22 cellular contexts compared by ENCODE assay signal in the genomic region with DNA sequence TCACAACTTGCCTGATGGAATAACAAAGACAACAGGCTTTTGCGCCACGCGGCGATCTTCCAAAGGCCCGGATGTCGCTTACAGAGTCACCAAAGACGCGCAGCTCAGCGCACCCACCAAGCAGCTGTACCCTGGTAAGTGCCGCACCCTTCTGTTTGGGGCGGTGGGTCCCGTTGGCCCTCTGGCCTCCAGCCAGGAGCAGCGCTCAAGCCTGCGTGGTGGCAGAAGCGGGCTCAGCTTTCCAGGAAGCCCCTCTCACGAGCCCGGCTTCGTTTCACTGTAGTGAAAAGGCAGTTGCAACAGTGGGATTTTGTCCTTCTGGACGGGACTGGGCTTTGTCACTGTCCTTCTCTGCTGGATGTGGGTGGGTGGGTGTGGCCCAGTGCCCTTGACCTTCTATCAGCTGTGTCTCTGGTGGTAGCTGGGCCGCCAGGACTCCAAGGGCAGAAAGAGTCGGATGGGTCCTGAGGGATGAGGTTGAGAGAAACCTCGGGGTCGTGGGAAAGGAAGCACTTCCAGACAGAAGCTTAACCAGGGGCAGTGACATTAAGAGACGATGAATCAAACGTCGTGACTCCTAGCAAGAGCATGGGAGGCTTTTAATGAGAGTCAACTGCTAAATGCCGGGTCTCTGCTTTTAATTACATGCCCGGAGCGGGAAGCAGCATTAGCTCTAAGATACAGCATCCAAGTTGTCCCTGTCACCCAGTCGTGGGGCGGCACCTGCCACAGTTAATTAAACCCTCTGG. TPM values are rescaled to one million over a fixed set of nuclear protein-coding genes. Genes with fewer than 3 reads are reported as not detected.
DNase-seq lines count a peak whose midpoint lies in the region; ATAC-seq and TF ChIP-seq lines count a peak whose summit lies in the region.
"Had no signal": no experiment of that assay in that cellular context is flagged by ENCODE, and none has a peak within 500 bp of the region (broad histone marks: within the 10 kb centered on the region; RNA-seq: fewer than 3 reads in every experiment).

No MANE protein-coding gene starts in this region.

- intact Hi-C loops in lower lobe of right lung (cut with DNase I), result no loop called here
- intact Hi-C loops in upper lobe of right lung (cut with DNase I), result no loop called here

- peaks cover 2% of the 10 kb centered on the region for H3K9me3 Mint-ChIP-seq in glutamatergic neuron (ENCODE audit: unreplicated experiment)
- H3K9me3 Mint-ChIP-seq: activated B cell treated with CpG ODN at 0.5 μM for 24 hours; dendritic cell treated with granulocyte-macrophage colony-stimulating factor and Interleukin-4, amounts not matched to agents 40 ng/mL and 50 ng/mL, for 4 days; T-cell had no signal

- TF ChIP-seq CTCF in glutamatergic neuron (IDR thresholded peaks at IDR 0.05; ENCODE audit: partially characterized antibody, unreplicated experiment), result no peak
- TF ChIP-seq CTCF in lower lobe of right lung (IDR thresholded peaks at IDR 0.05), result no peak
- no peak for TF ChIP-seq CTCF in upper lobe of right lung (IDR thresholded peaks at IDR 0.05)
- no peak for TF ChIP-seq CTCF in coronary artery (IDR thresholded peaks at IDR 0.05)

- H3K9me3 ChIP-seq in lower lobe of right lung (no peaks in the 10 kb centered on the region), upper lobe of right lung (no peaks in the 10 kb centered on the region)
- H3K9me3 ChIP-seq: MG63, suprapubic skin had no signal

- H3K27ac ChIP-seq in lower lobe of right lung (no peak overlapping the region), upper lobe of right lung (no peak overlapping the region), coronary artery (no peak overlapping the region)
- H3K27ac ChIP-seq: 22Rv1, suprapubic skin had no signal

- H3K4me3 ChIP-seq in lower lobe of right lung, result no peak overlapping the region
- no peak overlapping the region for H3K4me3 ChIP-seq in upper lobe of right lung
- no peak overlapping the region for H3K4me3 ChIP-seq in coronary artery
- H3K4me3 ChIP-seq: MG63, suprapubic skin had no signal

- H3K4me1 Mint-ChIP-seq in glutamatergic neuron (ENCODE audit: low read depth, unreplicated experiment), result peaks cover 4% of the 10 kb centered on the region

- H3K27me3 ChIP-seq in lower lobe of right lung (ENCODE audit: low read depth) (no peaks in the 10 kb centered on the region), upper lobe of right lung (no peaks in the 10 kb centered on the region)
- H3K27me3 ChIP-seq: MG63, suprapubic skin had no signal

- peaks cover 8% of the 10 kb centered on the region for H3K27me3 Mint-ChIP-seq in glutamatergic neuron (ENCODE audit: unreplicated experiment)
- H3K27me3 Mint-ChIP-seq: CD4-positive, CD25-positive, alpha-beta regulatory T cell; T-cell had no signal

- no peak overlapping the region for H3K27ac Mint-ChIP-seq in glutamatergic neuron (ENCODE audit: unreplicated experiment)
- H3K27ac Mint-ChIP-seq: activated B cell treated with CpG ODN at 0.5 μM for 24 hours; CD4-positive, CD25-positive, alpha-beta regulatory T cell; dendritic cell treated with granulocyte-macrophage colony-stimulating factor and Interleukin-4, amounts not matched to agents 40 ng/mL and 50 ng/mL, for 4 days; naive thymus-derived CD4-positive, alpha-beta T cell; T-cell had no signal

- H3K36me3 ChIP-seq in lower lobe of right lung, result no peaks in the 10 kb centered on the region
- no peaks in the 10 kb centered on the region for H3K36me3 ChIP-seq in upper lobe of right lung
- H3K36me3 ChIP-seq: suprapubic skin had no signal

- ATAC-seq in lower lobe of right lung, result no peak
- ATAC-seq in upper lobe of right lung, result no peak
- ATAC-seq: naive thymus-derived CD4-positive, alpha-beta T cell; T-cell had no signal

- H3K4me1 ChIP-seq in lower lobe of right lung (no peaks in the 10 kb centered on the region), upper lobe of right lung (no peaks in the 10 kb centered on the region)

- H3K36me3 Mint-ChIP-seq in glutamatergic neuron (ENCODE audit: unreplicated experiment), result no peaks in the 10 kb centered on the region
- H3K36me3 Mint-ChIP-seq: CD4-positive, CD25-positive, alpha-beta regulatory T cell; naive thymus-derived CD4-positive, alpha-beta T cell; T-cell had no signal

- DNase-seq in NCI-H1417 (lab: John Stamatoyannopoulos, UW) (peak in 2 of 3 experiments; percentile 8 to 49), NCI-H1417 treated with DMSO at 0.1 percent for 48 hours (lab: John Stamatoyannopoulos, UW) (no peak), glutamatergic neuron (peak; percentile 12), lower lobe of right lung (peak; percentile 44), upper lobe of right lung (peak; percentile 57), coronary artery (ENCODE audit: low spot score) (no peak), NCI-H1436 (lab: John Stamatoyannopoulos, UW) (no peak), NCI-H1694 treated with DMSO at 0.1 percent for 48 hours (lab: John Stamatoyannopoulos, UW) (no peak)
- DNase-seq: activated B cell treated with CpG ODN at 0.5 μM for 24 hours; anterior cingulate cortex; CD4-positive, CD25-positive, alpha-beta regulatory T cell; DND-41; left cardiac atrium; MG63; naive thymus-derived CD4-positive, alpha-beta T cell; retina; stimulated activated CD4-positive, alpha-beta T cell treated with anti-CD3 and anti-CD28 coated beads, Interleukin-2, amount 100 ng/mL, for 24 hours had no signal

- no peak overlapping the region for H3K4me3 Mint-ChIP-seq in glutamatergic neuron (ENCODE audit: unreplicated experiment)
- H3K4me3 Mint-ChIP-seq: activated B cell treated with CpG ODN at 0.5 μM for 24 hours; dendritic cell treated with granulocyte-macrophage colony-stimulating factor and Interleukin-4, amounts not matched to agents 40 ng/mL and 50 ng/mL, for 4 days; naive thymus-derived CD4-positive, alpha-beta T cell; T-cell had no signal

RNA-seq across cellular contexts. Expression of gene COL5A1, which starts 49.5 kb away (rescaled TPM):
- total RNA-seq in glutamatergic neuron (ENCODE audit: unreplicated experiment), result 28.9 TPM
- total RNA-seq in lower lobe of right lung, result 29.0 TPM
- total RNA-seq in upper lobe of right lung, result 37.8 TPM
- total RNA-seq: activated CD8-positive, alpha-beta memory T cell treated with anti-CD3 and anti-CD28 coated beads for 36 hours had no signal

Comparison
In these comparisons a context has a peak if more than half of its experiments do, and no peak if none do; other contexts are left out.
1. DNase-seq: peak in NCI-H1417 (2 of 3), glutamatergic neuron (single experiment), lower lobe of right lung (single experiment) and upper lobe of right lung (single experiment); none in NCI-H1417 treated with DMSO at 0.1 percent for 48 hours (single experiment), coronary artery (single experiment), NCI-H1436 (single experiment) and NCI-H1694 treated with DMSO at 0.1 percent for 48 hours (single experiment).